ENCODE assay signal across 8 cellular contexts in the genomic region with DNA sequence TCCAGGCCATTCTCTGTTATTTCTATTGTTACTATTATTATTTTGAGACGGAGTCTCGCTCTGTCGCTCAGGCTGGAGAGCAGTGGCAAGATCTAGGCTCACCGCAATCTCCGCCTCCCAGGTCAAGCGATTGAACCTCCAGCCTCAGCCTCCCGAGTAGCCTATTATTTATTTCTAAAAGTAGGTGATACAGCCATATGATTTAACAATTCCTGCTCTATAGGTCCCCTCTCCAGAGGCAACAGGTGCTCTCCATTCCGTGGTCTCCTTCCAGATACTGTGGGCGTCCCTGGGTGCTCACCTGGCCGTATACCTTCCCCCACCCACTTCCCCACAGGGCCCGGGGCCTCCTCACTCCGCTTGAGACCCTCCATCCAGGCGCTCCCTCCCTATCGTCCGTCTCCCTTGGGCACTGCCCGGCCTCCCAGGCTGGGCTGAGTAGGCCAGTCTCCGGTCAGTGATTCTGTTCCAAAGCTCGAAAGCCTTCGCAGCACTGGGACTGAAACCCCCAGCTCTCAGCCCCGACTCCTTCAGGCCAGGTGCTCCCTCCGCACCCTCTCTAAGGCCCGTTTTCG. TPM values are rescaled to one million over a fixed set of nuclear protein-coding genes. Genes with fewer than 3 reads are reported as not detected.
DNase-seq lines count a peak whose midpoint lies in the region; ATAC-seq and TF ChIP-seq lines count a peak whose summit lies in the region.

No MANE protein-coding gene starts in this region.

- POLR2A ChIA-PET in CD8-positive, alpha-beta memory T cell (lab: Charles Lee) = interaction anchor here (0.9 to 1.7 kb wide), 2 partner anchors 216 to 401 kb away, joined by 4 to 6 read pairs; partner anchors contain the start of genes SETD2 and SMARCC1

- no peaks in the 10 kb centered on the region for H3K27me3 Mint-ChIP-seq in CD8-positive, alpha-beta memory T cell

- no peaks in the 10 kb centered on the region for H3K9me3 ChIP-seq in CD8-positive, alpha-beta memory T cell (ENCODE audit: low read length)
- no peaks in the 10 kb centered on the region for H3K9me3 ChIP-seq in mucosa of rectum (ENCODE audit: control insufficient read depth in 2 of 2, low read length in 2 of 2)

- peak overlapping the region; percentile 98 for H3K27ac ChIP-seq in CD8-positive, alpha-beta memory T cell (ENCODE audit: low read depth, low read length)
- H3K27ac ChIP-seq in mucosa of rectum (ENCODE audit: low read depth in 2 of 2, low read length in 2 of 2) = peak overlapping the region; percentile 98 to 99

- H3K4me1 Mint-ChIP-seq in CD8-positive, alpha-beta memory T cell = peaks cover 32 to 51% (median 36%) of the 10 kb centered on the region in 3 donors

- H3K27me3 ChIP-seq in CD8-positive, alpha-beta memory T cell (ENCODE audit: insufficient read depth, low read length, poor library complexity, severe bottlenecking) = no peaks in the 10 kb centered on the region
- no peaks in the 10 kb centered on the region for H3K27me3 ChIP-seq in mucosa of rectum (ENCODE audit: control insufficient read depth in 2 of 2, insufficient read depth in 2 of 2, low read length in 2 of 2)

- TF ChIP-seq CTCF in cardiac fibroblast (IDR thresholded peaks at IDR 0.05; ENCODE audit: low read depth, low read length) = peak; percentile 11

- peaks cover 0 to 26% (median 3%) of the 10 kb centered on the region in 3 donors for H3K36me3 Mint-ChIP-seq in CD8-positive, alpha-beta memory T cell

- DNase-seq in CD8-positive, alpha-beta memory T cell = no peak
- DNase-seq in cardiac fibroblast (ENCODE audit: low read depth in 2 of 2) (no peak), NCI-H2227 (lab: John Stamatoyannopoulos, UW; ENCODE audit: unreplicated experiment) (no peak), cerebellar nuclear complex (lab: John Stamatoyannopoulos, UW) (no peak), SKM-1 treated with dmso at 0.1 percent for 144 hours (lab: John Stamatoyannopoulos, UW; ENCODE audit: unreplicated experiment) (no peak)

- H3K27ac Mint-ChIP-seq in CD8-positive, alpha-beta memory T cell = peak overlapping the region; percentile 88 to 100 (median 100)

- no peaks in the 10 kb centered on the region for H3K9me3 Mint-ChIP-seq in CD8-positive, alpha-beta memory T cell

- H3K36me3 ChIP-seq in CD8-positive, alpha-beta memory T cell (ENCODE audit: insufficient read depth, low read length) = no peaks in the 10 kb centered on the region
- peaks cover 0 to 4% of the 10 kb centered on the region in 2 donors for H3K36me3 ChIP-seq in mucosa of rectum (ENCODE audit: control insufficient read depth in 2 of 2, insufficient read depth in 2 of 2, low read length in 2 of 2)

- H3K4me3 Mint-ChIP-seq in CD8-positive, alpha-beta memory T cell = peak overlapping the region; percentile 88 to 100 (median 99)

- H3K4me3 ChIP-seq in CD8-positive, alpha-beta memory T cell (ENCODE audit: low read length) = peak overlapping the region; percentile 78
- H3K4me3 ChIP-seq in cardiac fibroblast (replicated peaks in 1 of 2; ENCODE audit: low read depth in 2 of 2, low read length in 2 of 2) (peak overlapping the region; percentile 99 to 100), mucosa of rectum (ENCODE audit: low read length in 2 of 2) (peak overlapping the region; percentile 96 to 97)

- CTCF ChIA-PET in CD8-positive, alpha-beta memory T cell (lab: Charles Lee) = interaction anchor here (0.9 to 1.3 kb wide), 2 partner anchors 41 to 409 kb away, joined by 4 read pairs; no protein-coding TSS in a partner anchor

- peaks cover 28% of the 10 kb centered on the region for H3K4me1 ChIP-seq in CD8-positive, alpha-beta memory T cell (ENCODE audit: insufficient read depth, low read length)
- H3K4me1 ChIP-seq in mucosa of rectum (ENCODE audit: control insufficient read depth in 2 of 2, insufficient read depth in 2 of 2, low read length in 2 of 2) = peaks cover 15 to 18% of the 10 kb centered on the region in 2 donors

- H3K9ac ChIP-seq in mucosa of rectum (ENCODE audit: low read depth in 1 of 2, low read length in 2 of 2) = peak overlapping the region; percentile 77 to 99

- ATAC-seq in HG03457 (IDR thresholded peaks at IDR 0.05; ENCODE audit: unreplicated experiment) = peak; percentile 13
- no peak for ATAC-seq in GM19397 (IDR thresholded peaks at IDR 0.05; ENCODE audit: unreplicated experiment)

RNA-seq across cellular contexts. Expression of gene PTPN23, which starts 0.7 kb away (rescaled TPM):
- total RNA-seq in CD8-positive, alpha-beta memory T cell = 10 to 100 TPM; 30.5 to 36.1 TPM
- polyA plus RNA-seq in CD8-positive, alpha-beta memory T cell = 4.4 TPM
